In genomic region chr7:100836812-100837098, GRCh38 we compare ENCODE assay signal across 9 cellular contexts. TPM values are rescaled to one million over a fixed set of nuclear protein-coding genes. Genes with fewer than 3 reads are reported as not detected.
DNase-seq lines count a peak whose midpoint lies in the region; ATAC-seq, FAIRE-seq and TF ChIP-seq lines count a peak whose summit lies in the region.
"Had no signal": no experiment of that assay in that cellular context is flagged by ENCODE, and none has a peak within 500 bp of the region (broad histone marks: within the 10 kb centered on the region; RNA-seq: fewer than 3 reads in every experiment).

No MANE protein-coding gene starts in this region.

- peak overlapping the region; percentile 31; the same call in 1 of the 2 replicates for H3K4me2 ChIP-seq in OCI-LY7 (ENCODE audit: low read length)
- H3K4me2 ChIP-seq in endothelial cell of umbilical vein (ENCODE audit: insufficient read depth, low read length): peak overlapping the region; percentile 27

- H4K20me1 ChIP-seq in OCI-LY7 (ENCODE audit: insufficient read depth, low read length) (no peaks in the 10 kb centered on the region), endothelial cell of umbilical vein (replicated peaks; ENCODE audit: control insufficient read depth, extremely low read depth, insufficient read depth, low read length) (no peaks in the 10 kb centered on the region)

- no peaks in the 10 kb centered on the region for H3K36me3 ChIP-seq in CD4-positive, CD25-positive, alpha-beta regulatory T cell (ENCODE audit: control insufficient read depth, insufficient read depth, low read length)
- no peaks in the 10 kb centered on the region for H3K36me3 ChIP-seq in OCI-LY7 (ENCODE audit: insufficient read depth, low read length)
- H3K36me3 ChIP-seq in endothelial cell of umbilical vein (ENCODE audit: control insufficient read depth in 2 of 2, extremely low read depth in 1 of 2, insufficient read depth in 2 of 2, low read length in 2 of 2): no peaks in the 10 kb centered on the region
- H3K36me3 ChIP-seq in neutrophil: no peaks in the 10 kb centered on the region

- H3K4me3 ChIP-seq in CD4-positive, CD25-positive, alpha-beta regulatory T cell (ENCODE audit: low read depth, low read length): peak overlapping the region; percentile 61
- H3K4me3 ChIP-seq in OCI-LY7 (ENCODE audit: low read depth, low read length, poor library complexity, severe bottlenecking): no peak overlapping the region
- no peak overlapping the region for H3K4me3 ChIP-seq in endothelial cell of umbilical vein (replicated peaks in 1 of 3; ENCODE audit: insufficient read depth in 1 of 3, low read depth in 1 of 3, low read length in 3 of 3)
- H3K4me3 ChIP-seq in neutrophil (ENCODE audit: low read depth in 1 of 2, low read length in 1 of 2): peak overlapping the region; percentile 63 to 66

- H2AFZ ChIP-seq in OCI-LY7 (ENCODE audit: low read length) (no peak overlapping the region), endothelial cell of umbilical vein (ENCODE audit: low read depth, low read length) (peak overlapping the region; percentile 66)

- dilution Hi-C loops in endothelial cell of umbilical vein (cut with MboI; ENCODE audit: extremely low pct_ligation_motif_present, low sequenced_read_pairs): loop anchor here (25.0 kb wide), 1 partner anchor 124 kb away; the partner anchor contains the start of genes EPO and POP7

- intact Hi-C loops in OCI-LY7 (cut with micrococcal nuclease; ENCODE audit: unreplicated experiment): no loop called here
- intact Hi-C loops in endothelial cell of umbilical vein (cut with micrococcal nuclease): loop anchor here (1.0 kb wide), 2 partner anchors 8 to 16 kb away; partner anchors contain the start of gene SLC12A9

- no peak for DNase-seq in CD4-positive, CD25-positive, alpha-beta regulatory T cell
- DNase-seq in OCI-LY7 (ENCODE audit: low spot score): no peak
- DNase-seq in endothelial cell of umbilical vein (ENCODE audit: low read depth, low spot score): no peak
- no peak for DNase-seq in GM19238 (ENCODE audit: insufficient read length, low spot score)
- no peak for DNase-seq in DMS53 (lab: John Stamatoyannopoulos, UW)
- no peak for DNase-seq in cortex of kidney (lab: John Stamatoyannopoulos, UW)
- DNase-seq: KBM-7 had no signal

- POLR2A ChIA-PET in OCI-LY7 (lab: Charles Lee): no interaction called here
- POLR2A ChIA-PET in endothelial cell of umbilical vein (lab: Charles Lee): interaction anchor here (0.6 to 1.6 kb wide), 5 partner anchors 8 to 25 kb away, joined by 3 to 10 read pairs (median 5); partner anchors contain the start of genes EPHB4 and SLC12A9

- H3K9me2 ChIP-seq in OCI-LY7 (ENCODE audit: insufficient read depth, low read length): no peaks in the 10 kb centered on the region

- H3K36me3 Mint-ChIP-seq in CD4-positive, CD25-positive, alpha-beta regulatory T cell: no peaks in the 10 kb centered on the region

- no peak for ATAC-seq in CD4-positive, CD25-positive, alpha-beta regulatory T cell (ENCODE audit: low read depth in 2 of 2)
- no peak for ATAC-seq in HG03108 (IDR thresholded peaks at IDR 0.05; ENCODE audit: unreplicated experiment)

- no peaks in the 10 kb centered on the region for H3K27me3 ChIP-seq in CD4-positive, CD25-positive, alpha-beta regulatory T cell (ENCODE audit: control insufficient read depth, insufficient read depth, low read length)
- H3K27me3 ChIP-seq in endothelial cell of umbilical vein (ENCODE audit: control insufficient read depth in 2 of 2, insufficient read depth in 2 of 2, low read length in 2 of 2) (no peaks in the 10 kb centered on the region), neutrophil (peaks cover 26% of the 10 kb centered on the region)

- no peaks in the 10 kb centered on the region for H3K9me1 ChIP-seq in endothelial cell of umbilical vein (replicated peaks; ENCODE audit: control insufficient read depth, extremely low read depth, insufficient read depth, low read length)

- TF ChIP-seq POLR2A in endothelial cell of umbilical vein (IDR thresholded peaks at IDR 0.05; ENCODE audit: low read depth, low read length): no peak

- CTCF ChIA-PET in OCI-LY7 (lab: Charles Lee; ENCODE audit: unreplicated experiment) (no interaction called here), endothelial cell of umbilical vein (lab: Charles Lee) (interaction anchor here (0.9 to 2.9 kb wide), 7 partner anchors 9 to 131 kb away, joined by 4 to 37 read pairs (median 9); partner anchors contain the start of genes EPHB4, POP7, SLC12A9 and SRRT)

- H3K4me1 ChIP-seq in CD4-positive, CD25-positive, alpha-beta regulatory T cell (ENCODE audit: control insufficient read depth, insufficient read depth, low read length, poor library complexity, severe bottlenecking): no peaks in the 10 kb centered on the region
- H3K4me1 ChIP-seq in OCI-LY7 (ENCODE audit: insufficient read depth, low read length, poor library complexity, severe bottlenecking) (no peaks in the 10 kb centered on the region), endothelial cell of umbilical vein (ENCODE audit: control insufficient read depth, extremely low read depth, insufficient read depth, low read length) (peaks cover 16% of the 10 kb centered on the region), neutrophil (ENCODE audit: control insufficient read depth in 1 of 2, insufficient read depth in 1 of 2, low read depth in 1 of 2, low read length in 1 of 2) (peaks cover 9 to 10% of the 10 kb centered on the region in 2 experiments)

- peak overlapping the region; percentile 55 for H3K9ac ChIP-seq in endothelial cell of umbilical vein (replicated peaks; ENCODE audit: extremely low read depth, insufficient read depth, low read length)

- H3K27ac Mint-ChIP-seq in CD4-positive, CD25-positive, alpha-beta regulatory T cell: peak overlapping the region in 2 of 3 donors; percentile 82 to 88

- peaks cover 0 to 16% (median 8%) of the 10 kb centered on the region in 4 donors for H3K4me1 Mint-ChIP-seq in CD4-positive, CD25-positive, alpha-beta regulatory T cell

- TF ChIP-seq CTCF in OCI-LY7 (conservative IDR thresholded peaks at IDR 0.05; ENCODE audit: low read length): no peak
- TF ChIP-seq CTCF in endothelial cell of umbilical vein (IDR thresholded peaks at IDR 0.05; ENCODE audit: extremely low read depth in 1 of 2, insufficient read depth in 1 of 2, low read depth in 1 of 2, low read length in 2 of 2): no peak
- TF ChIP-seq CTCF in neutrophil (IDR thresholded peaks at IDR 0.05): no peak

- no peak overlapping the region for H3K27ac ChIP-seq in CD4-positive, CD25-positive, alpha-beta regulatory T cell (ENCODE audit: insufficient read depth, low read length, poor library complexity, severe bottlenecking)
- H3K27ac ChIP-seq in OCI-LY7 (ENCODE audit: low read depth, low read length, poor library complexity, severe bottlenecking) (no peak overlapping the region), endothelial cell of umbilical vein (ENCODE audit: insufficient read depth, low read depth, low read length) (peak overlapping the region; percentile 82), neutrophil (no peak overlapping the region)

- peaks cover 6% of the 10 kb centered on the region for H3K27me3 Mint-ChIP-seq in CD4-positive, CD25-positive, alpha-beta regulatory T cell

- H3K4me3 Mint-ChIP-seq in CD4-positive, CD25-positive, alpha-beta regulatory T cell: peak overlapping the region; percentile 80 to 94 (median 88)

- no peaks in the 10 kb centered on the region for H3K9me3 ChIP-seq in CD4-positive, CD25-positive, alpha-beta regulatory T cell (ENCODE audit: control insufficient read depth in 2 of 2, low read length in 2 of 2)
- H3K9me3 ChIP-seq in OCI-LY7 (ENCODE audit: low read length) (no peaks in the 10 kb centered on the region), endothelial cell of umbilical vein (replicated peaks; ENCODE audit: control insufficient read depth, insufficient read depth, low read length) (no peaks in the 10 kb centered on the region), neutrophil (no peaks in the 10 kb centered on the region)

- no peak for FAIRE-seq in endothelial cell of umbilical vein (lab: Jason Lieb, UNC)

- BruUV-seq in OCI-LY7 (replicated peaks; lab: Mats Ljungman, UMichigan) (no TSS peak), endothelial cell of umbilical vein (replicated peaks; lab: Mats Ljungman, UMichigan) (no TSS peak)

- H3K79me2 ChIP-seq in OCI-LY7 (ENCODE audit: insufficient read depth, low read depth, low read length) (no peaks in the 10 kb centered on the region), endothelial cell of umbilical vein (ENCODE audit: control insufficient read depth, insufficient read depth, low read length) (no peaks in the 10 kb centered on the region)

- peaks cover 0 to 2% (median 0%) of the 10 kb centered on the region in 7 donors for H3K9me3 Mint-ChIP-seq in CD4-positive, CD25-positive, alpha-beta regulatory T cell

RNA-seq across cellular contexts. Expression of gene EPHB4, which starts 9.4 kb away (rescaled TPM):
- total RNA-seq in CD4-positive, CD25-positive, alpha-beta regulatory T cell: 3.0 TPM
- polyA plus RNA-seq in CD4-positive, CD25-positive, alpha-beta regulatory T cell: not detected
- 4.2 and 5.6 TPM in 2 replicates for total RNA-seq in OCI-LY7 (2014; rRNA removed; shearing (Covaris generic))
- total RNA-seq in OCI-LY7 (2022): 7.3 and 8.0 TPM in 2 replicates
- 148 and 193 TPM in 2 replicates for total RNA-seq in endothelial cell of umbilical vein
- 240 and 274 TPM in 2 replicates for polyA plus RNA-seq in endothelial cell of umbilical vein
- polyA plus RNA-seq in endothelial cell of umbilical vein (2011; cell fraction: cytosol; rRNA removed): 252 and 260 TPM in 2 replicates
- polyA plus RNA-seq in endothelial cell of umbilical vein (2011; cell fraction: nucleus; rRNA removed): 262 and 267 TPM in 2 replicates
- polyA plus RNA-seq in endothelial cell of umbilical vein (2012): 170 and 173 TPM in 2 replicates
- polyA minus RNA-seq in endothelial cell of umbilical vein: 243 and 340 TPM in 2 replicates
- polyA minus RNA-seq in endothelial cell of umbilical vein (2011; cell fraction: cytosol; rRNA and poly(A)+ RNA removed): 24.2 TPM
- polyA minus RNA-seq in endothelial cell of umbilical vein (2011; cell fraction: nucleus; rRNA and poly(A)+ RNA removed): 99.7 and 134 TPM in 2 replicates

RNA-seq across cellular contexts. Expression of gene SLC12A9, which starts 15.8 kb away (rescaled TPM):
- 42.7 TPM for total RNA-seq in CD4-positive, CD25-positive, alpha-beta regulatory T cell
- 1 to 10 TPM; 5.7 to 8.6 (median 6.1) TPM for polyA plus RNA-seq in CD4-positive, CD25-positive, alpha-beta regulatory T cell
- 15.7 and 17.0 TPM in 2 replicates for total RNA-seq in OCI-LY7 (2014; rRNA removed; shearing (Covaris generic))
- total RNA-seq in OCI-LY7 (2022): 21.1 and 25.6 TPM in 2 replicates
- 30.1 and 35.0 TPM in 2 replicates for total RNA-seq in endothelial cell of umbilical vein
- polyA plus RNA-seq in endothelial cell of umbilical vein: 37.0 and 37.5 TPM in 2 replicates
- polyA plus RNA-seq in endothelial cell of umbilical vein (2011; cell fraction: cytosol; rRNA removed): 16.4 and 21.1 TPM in 2 replicates
- polyA plus RNA-seq in endothelial cell of umbilical vein (2011; cell fraction: nucleus; rRNA removed): 62.1 and 65.2 TPM in 2 replicates
- polyA plus RNA-seq in endothelial cell of umbilical vein (2012): 23.0 and 23.7 TPM in 2 replicates
- 29.1 and 35.8 TPM in 2 replicates for polyA minus RNA-seq in endothelial cell of umbilical vein
- 4.3 TPM for polyA minus RNA-seq in endothelial cell of umbilical vein (2011; cell fraction: cytosol; rRNA and poly(A)+ RNA removed)
- 13.5 and 18.8 TPM in 2 replicates for polyA minus RNA-seq in endothelial cell of umbilical vein (2011; cell fraction: nucleus; rRNA and poly(A)+ RNA removed)

RNA-seq across cellular contexts. Expression of gene TRIP6, which starts 30.4 kb away (rescaled TPM):
- total RNA-seq in CD4-positive, CD25-positive, alpha-beta regulatory T cell: 8.4 TPM
- 1 to 10 TPM; 2.8 to 5.8 (median 3.5) TPM for polyA plus RNA-seq in CD4-positive, CD25-positive, alpha-beta regulatory T cell
- 2.2 and 3.3 TPM in 2 replicates for total RNA-seq in OCI-LY7 (2014; rRNA removed; shearing (Covaris generic))
- total RNA-seq in OCI-LY7 (2022) (1.8 and 3.1 TPM in 2 replicates), endothelial cell of umbilical vein (84.5 and 90.3 TPM in 2 replicates)
- 88.6 and 90.3 TPM in 2 replicates for polyA plus RNA-seq in endothelial cell of umbilical vein
- 69.4 and 77.1 TPM in 2 replicates for polyA plus RNA-seq in endothelial cell of umbilical vein (2011; cell fraction: cytosol; rRNA removed)
- 65.8 and 79.0 TPM in 2 replicates for polyA plus RNA-seq in endothelial cell of umbilical vein (2011; cell fraction: nucleus; rRNA removed)
- polyA plus RNA-seq in endothelial cell of umbilical vein (2012): 60.3 and 63.1 TPM in 2 replicates
- polyA minus RNA-seq in endothelial cell of umbilical vein: 40.6 and 47.6 TPM in 2 replicates
- polyA minus RNA-seq in endothelial cell of umbilical vein (2011; cell fraction: cytosol; rRNA and poly(A)+ RNA removed): 36.6 TPM
- polyA minus RNA-seq in endothelial cell of umbilical vein (2011; cell fraction: nucleus; rRNA and poly(A)+ RNA removed): 14.4 and 21.5 TPM in 2 replicates

RNA-seq across cellular contexts. Expression of gene SRRT, which starts 38.1 kb away (rescaled TPM):
- 234 TPM for total RNA-seq in CD4-positive, CD25-positive, alpha-beta regulatory T cell
- polyA plus RNA-seq in CD4-positive, CD25-positive, alpha-beta regulatory T cell: 10 to 100 TPM; 31.9 to 40.7 (median 36.7) TPM
- total RNA-seq in OCI-LY7 (2014; rRNA removed; shearing (Covaris generic)): 154 and 174 TPM in 2 replicates
- 247 and 264 TPM in 2 replicates for total RNA-seq in OCI-LY7 (2022)
- 199 and 202 TPM in 2 replicates for total RNA-seq in endothelial cell of umbilical vein
- 51.9 and 58.6 TPM in 2 replicates for polyA plus RNA-seq in endothelial cell of umbilical vein
- polyA plus RNA-seq in endothelial cell of umbilical vein (2011; cell fraction: cytosol; rRNA removed): 56.1 and 57.3 TPM in 2 replicates
- 334 and 404 TPM in 2 replicates for polyA plus RNA-seq in endothelial cell of umbilical vein (2011; cell fraction: nucleus; rRNA removed)
- polyA plus RNA-seq in endothelial cell of umbilical vein (2012): 88.7 and 117 TPM in 2 replicates
- polyA minus RNA-seq in endothelial cell of umbilical vein: 60.4 and 90.5 TPM in 2 replicates
- polyA minus RNA-seq in endothelial cell of umbilical vein (2011; cell fraction: cytosol; rRNA and poly(A)+ RNA removed): 52.0 TPM
- 66.1 and 79.9 TPM in 2 replicates for polyA minus RNA-seq in endothelial cell of umbilical vein (2011; cell fraction: nucleus; rRNA and poly(A)+ RNA removed)

RNA-seq across cellular contexts. Expression of gene UFSP1, which starts 52.8 kb away (rescaled TPM):
- 0.94 TPM for total RNA-seq in CD4-positive, CD25-positive, alpha-beta regulatory T cell
- 1 to 10 TPM in 3 of 4 donors, under 1 TPM in 1; 0.39 to 4.8 (median 1.9) TPM for polyA plus RNA-seq in CD4-positive, CD25-positive, alpha-beta regulatory T cell
- 2.8 and 4.9 TPM in 2 replicates for total RNA-seq in OCI-LY7 (2014; rRNA removed; shearing (Covaris generic))
- total RNA-seq in OCI-LY7 (2022) (3.3 and 3.8 TPM in 2 replicates), endothelial cell of umbilical vein (0.93 and 1.6 TPM in 2 replicates)
- polyA plus RNA-seq in endothelial cell of umbilical vein: 0.84 and 1.1 TPM in 2 replicates
- polyA plus RNA-seq in endothelial cell of umbilical vein (2011; cell fraction: cytosol; rRNA removed): 0.25 and 0.35 TPM in 2 replicates
- 0.43 and 0.53 TPM in 2 replicates for polyA plus RNA-seq in endothelial cell of umbilical vein (2011; cell fraction: nucleus; rRNA removed)
- polyA plus RNA-seq in endothelial cell of umbilical vein (2012): 0.79 and 0.90 TPM in 2 replicates
- 1.6 TPM in 1 of 2 replicates, not detected in the other for polyA minus RNA-seq in endothelial cell of umbilical vein
- polyA minus RNA-seq in endothelial cell of umbilical vein (2011; cell fraction: cytosol; rRNA and poly(A)+ RNA removed): 6.0 TPM
- 0.91 and 1.3 TPM in 2 replicates for polyA minus RNA-seq in endothelial cell of umbilical vein (2011; cell fraction: nucleus; rRNA and poly(A)+ RNA removed)

Comparison
In these comparisons a context has a peak if more than half of its experiments do, and no peak if none do; other contexts are left out.
1. H3K4me3 ChIP-seq: peak in CD4-positive, CD25-positive, alpha-beta regulatory T cell (single experiment) and neutrophil (2 of 2); none in OCI-LY7 (single experiment) and endothelial cell of umbilical vein (0 of 3).
2. RNA of gene EPHB4, which starts 9.4 kb away (total RNA-seq): 148 to 193 TPM in endothelial cell of umbilical vein; 4.2 to 8.0 TPM in OCI-LY7 and 3.0 TPM in CD4-positive, CD25-positive, alpha-beta regulatory T cell (single experiment); every median in the first group is over 10 times any median in the second.